8 cellular contexts compared by ENCODE assay signal in the genomic region with DNA sequence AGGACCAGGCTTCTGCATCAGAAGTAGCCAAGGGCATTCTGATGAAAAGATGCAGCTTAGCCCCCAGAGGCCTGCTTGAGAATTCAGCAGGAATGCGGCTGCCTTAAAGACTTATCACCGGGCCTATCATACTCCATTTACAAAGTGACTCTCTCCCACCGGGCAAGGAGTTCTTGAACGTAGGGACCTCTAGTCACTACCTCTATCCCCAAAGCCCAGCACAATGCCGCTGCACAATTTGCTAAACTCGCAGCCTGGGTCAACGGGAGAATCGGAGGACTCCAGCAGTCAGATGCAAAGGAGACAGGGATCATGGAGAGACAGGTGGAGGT. TPM values are rescaled to one million over a fixed set of nuclear protein-coding genes. Genes with fewer than 3 reads are reported as not detected.
A peak's percentile ranks its signal among the peaks of the same experiment; 100 is the strongest.
DNase-seq lines count a peak whose midpoint lies in the region; ATAC-seq, FAIRE-seq and TF ChIP-seq lines count a peak whose summit lies in the region.

No MANE protein-coding gene starts in this region.

- peak overlapping the region; percentile 84 for H3K27ac Mint-ChIP-seq in activated T-helper 1 cell treated with anti-CD3 and anti-CD28 coated beads, Interleukin-12 subunit alpha, Interleukin-12 subunit beta, Interleukin-2, Interleukin-4 antibody, amounts not matched to agents 30 ng/mL and 10 ng/mL and 1 ng/mL, durations not matched to agents 14 hours and 24 hours and 36 hours

- peaks cover 36% of the 10 kb centered on the region for H3K4me1 Mint-ChIP-seq in activated T-helper 1 cell treated with anti-CD3 and anti-CD28 coated beads, Interleukin-12 subunit alpha, Interleukin-12 subunit beta, Interleukin-2, Interleukin-4 antibody, amounts not matched to agents 30 ng/mL and 10 ng/mL and 1 ng/mL, durations not matched to agents 14 hours and 24 hours and 36 hours (ENCODE audit: low read depth)

- intact Hi-C loops in activated T-helper 1 cell treated with anti-CD3 and anti-CD28 coated beads, Interleukin-12 subunit alpha, Interleukin-12 subunit beta, Interleukin-2, Interleukin-4 antibody, amounts not matched to agents 30 ng/mL and 10 ng/mL and 1 ng/mL, durations not matched to agents 14 hours and 24 hours and 36 hours (cut with micrococcal nuclease), result loop anchor here (1.0 to 5.0 kb wide), 11 partner anchors 17 to 735 kb away; a partner anchor contains a TSS
- intact Hi-C loops in left ventricle myocardium superior (cut with micrococcal nuclease), result no loop called here
- intact Hi-C loops in gastrocnemius medialis (cut with DNase I; ENCODE audit: low total_unique reads), result loop anchor here (5.0 kb wide), 1 partner anchor 75 kb away; no protein-coding TSS in a partner anchor
- intact Hi-C loops in posterior cingulate gyrus (cut with DNase I), result no loop called here

- CTCF ChIA-PET in AG04449 (lab: Yijun Ruan, JAX), result interaction anchor here (0.9 to 2.4 kb wide), 5 partner anchors 9 to 704 kb away, joined by 3 to 6 read pairs (median 4); no protein-coding TSS in a partner anchor

- ATAC-seq in HG03354 (IDR thresholded peaks at IDR 0.05; ENCODE audit: poor library complexity, severe bottlenecking, unreplicated experiment) (peak; percentile 22), left ventricle myocardium superior (peak; percentile 27), gastrocnemius medialis (peak in 1 of 2 donors; percentile 29)

- no peaks in the 10 kb centered on the region for H3K9me3 ChIP-seq in gastrocnemius medialis

- H3K27me3 ChIP-seq in gastrocnemius medialis, result no peaks in the 10 kb centered on the region

- peaks cover 0 to 20% of the 10 kb centered on the region in 2 donors for H3K36me3 ChIP-seq in gastrocnemius medialis

- H3K36me3 Mint-ChIP-seq in activated T-helper 1 cell treated with anti-CD3 and anti-CD28 coated beads, Interleukin-12 subunit alpha, Interleukin-12 subunit beta, Interleukin-2, Interleukin-4 antibody, amounts not matched to agents 30 ng/mL and 10 ng/mL and 1 ng/mL, durations not matched to agents 14 hours and 24 hours and 36 hours (ENCODE audit: low read depth), result peaks cover 16% of the 10 kb centered on the region

- H3K4me1 ChIP-seq in gastrocnemius medialis, result peaks cover 14 to 16% of the 10 kb centered on the region in 2 donors

- POLR2A ChIA-PET in AG04449 (lab: Yijun Ruan, JAX), result interaction anchor here (1.2 to 1.4 kb wide), 4 partner anchors 12 to 163 kb away, joined by 3 to 5 read pairs (median 4); a partner anchor contains a TSS

- no peak for DNase-seq in AG04449 (ENCODE audit: low read depth, low spot score)
- no peak for DNase-seq in GM19239 (ENCODE audit: insufficient read length, low spot score)
- no peak for DNase-seq in activated T-helper 1 cell treated with anti-CD3 and anti-CD28 coated beads, Interleukin-12 subunit alpha, Interleukin-12 subunit beta, Interleukin-2, Interleukin-4 antibody, amounts not matched to agents 30 ng/mL and 10 ng/mL and 1 ng/mL, durations not matched to agents 14 hours and 24 hours and 36 hours (ENCODE audit: low spot score)
- no peak for DNase-seq in left ventricle myocardium superior
- no peak for DNase-seq in gastrocnemius medialis
- DNase-seq in posterior cingulate gyrus, result no peak
- no peak for DNase-seq in stimulated activated CD4-positive, alpha-beta T cell treated with anti-CD3 and anti-CD28 coated beads, Interleukin-12 subunit alpha, Interleukin-12 subunit beta, amount 100 ng/mL, for 4 hours

- in situ Hi-C loops in gastrocnemius medialis (cut with MboI; ENCODE audit: low sequenced_read_pairs in 4 of 4), result loop anchor here in 1 of 4 donors (25.0 kb wide), 1 partner anchor 160 kb away; no protein-coding TSS in a partner anchor

- H3K27ac ChIP-seq in gastrocnemius medialis, result peak overlapping the region; percentile 88 to 98 (median 98)

- H3K27me3 Mint-ChIP-seq in activated T-helper 1 cell treated with anti-CD3 and anti-CD28 coated beads, Interleukin-12 subunit alpha, Interleukin-12 subunit beta, Interleukin-2, Interleukin-4 antibody, amounts not matched to agents 30 ng/mL and 10 ng/mL and 1 ng/mL, durations not matched to agents 14 hours and 24 hours and 36 hours (ENCODE audit: insufficient read depth), result no peaks in the 10 kb centered on the region

- TF ChIP-seq POLR2A in gastrocnemius medialis (IDR thresholded peaks at IDR 0.05), result no peak

- peak; percentile 58 for FAIRE-seq in GM19239 (lab: Jason Lieb, UNC)

- TF ChIP-seq CTCF in AG04449 (IDR thresholded peaks at IDR 0.05; ENCODE audit: insufficient read depth, low read length, missing control alignments) (no peak), gastrocnemius medialis (IDR thresholded peaks at IDR 0.05 in 4 of 5, conservative IDR thresholded peaks at IDR 0.05 in 1 of 5) (no peak)

- H3K4me3 ChIP-seq in AG04449 (ENCODE audit: low read depth, low read length) (peak overlapping the region; percentile 100), gastrocnemius medialis (peak overlapping the region; percentile 77 to 100 (median 99))

- no peaks in the 10 kb centered on the region for H3K9me3 Mint-ChIP-seq in activated T-helper 1 cell treated with anti-CD3 and anti-CD28 coated beads, Interleukin-12 subunit alpha, Interleukin-12 subunit beta, Interleukin-2, Interleukin-4 antibody, amounts not matched to agents 30 ng/mL and 10 ng/mL and 1 ng/mL, durations not matched to agents 14 hours and 24 hours and 36 hours

- H3K4me3 Mint-ChIP-seq in activated T-helper 1 cell treated with anti-CD3 and anti-CD28 coated beads, Interleukin-12 subunit alpha, Interleukin-12 subunit beta, Interleukin-2, Interleukin-4 antibody, amounts not matched to agents 30 ng/mL and 10 ng/mL and 1 ng/mL, durations not matched to agents 14 hours and 24 hours and 36 hours, result peak overlapping the region; percentile 96

RNA-seq across cellular contexts. Expression of a gene that starts 0.7 kb away (rescaled TPM):
- total RNA-seq in activated T-helper 1 cell treated with anti-CD3 and anti-CD28 coated beads, Interleukin-12 subunit alpha, Interleukin-12 subunit beta, Interleukin-2, Interleukin-4 antibody, amounts not matched to agents 30 ng/mL and 10 ng/mL and 1 ng/mL, durations not matched to agents 14 hours and 24 hours and 36 hours, result 19.3 and 20.4 TPM in 2 replicates
- total RNA-seq in left ventricle myocardium superior (7.7 TPM), gastrocnemius medialis (10 to 100 TPM in 1 of 4 donors, 1 to 10 TPM in 3; 3.3 to 10.7 (median 5.6) TPM)

RNA-seq across cellular contexts. Expression of a gene that starts 27.8 kb away (rescaled TPM):
- not detected in 2 replicates for total RNA-seq in activated T-helper 1 cell treated with anti-CD3 and anti-CD28 coated beads, Interleukin-12 subunit alpha, Interleukin-12 subunit beta, Interleukin-2, Interleukin-4 antibody, amounts not matched to agents 30 ng/mL and 10 ng/mL and 1 ng/mL, durations not matched to agents 14 hours and 24 hours and 36 hours
- total RNA-seq in left ventricle myocardium superior, result not detected
- not detected for total RNA-seq in gastrocnemius medialis

RNA-seq across cellular contexts. Expression of a gene that starts 39.0 kb away (rescaled TPM):
- not detected in 2 replicates for total RNA-seq in activated T-helper 1 cell treated with anti-CD3 and anti-CD28 coated beads, Interleukin-12 subunit alpha, Interleukin-12 subunit beta, Interleukin-2, Interleukin-4 antibody, amounts not matched to agents 30 ng/mL and 10 ng/mL and 1 ng/mL, durations not matched to agents 14 hours and 24 hours and 36 hours
- total RNA-seq in left ventricle myocardium superior (not detected), gastrocnemius medialis (not detected)

Comparison
In these comparisons a context has a peak if more than half of its experiments do, and no peak if none do; other contexts are left out.
1. intact Hi-C loops: an anchor here in activated T-helper 1 cell treated with anti-CD3 and anti-CD28 coated beads, Interleukin-12 subunit alpha, Interleukin-12 subunit beta, Interleukin-2, Interleukin-4 antibody, amounts not matched to agents 30 ng/mL and 10 ng/mL and 1 ng/mL, durations not matched to agents 14 hours and 24 hours and 36 hours (1.0 to 5.0 kb wide) and gastrocnemius medialis (5.0 kb wide); none called in left ventricle myocardium superior and posterior cingulate gyrus.